Comparison of ENCODE assay signal across 17 cellular contexts in the genomic region with DNA sequence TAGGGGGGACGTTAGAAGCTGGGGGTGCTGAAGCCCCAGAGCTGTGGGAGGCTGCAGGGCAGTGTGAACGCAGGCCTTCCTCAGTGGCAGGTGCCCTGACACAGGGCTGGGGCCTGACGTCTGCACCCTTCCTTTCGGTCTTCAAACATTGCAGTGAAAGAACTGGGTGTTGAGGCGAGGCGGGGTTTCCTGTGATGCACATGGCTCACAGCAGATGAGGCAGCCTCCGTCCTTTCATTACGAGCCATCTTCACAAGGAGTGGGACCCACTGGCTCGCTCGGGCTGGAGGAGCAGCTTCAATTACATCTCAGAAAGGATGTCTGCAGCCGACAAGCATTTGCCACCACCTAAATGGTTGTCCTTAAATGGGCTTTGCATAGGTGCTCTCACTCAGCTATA.
"Had no signal": no experiment of that assay in that cellular context is flagged by ENCODE, and none has a peak within 500 bp of the region (broad histone marks: within the 10 kb centered on the region; RNA-seq: fewer than 3 reads in every experiment).

No MANE protein-coding gene starts in this region.

- H3K36me3 ChIP-seq: lower lobe of right lung, neutrophil, transverse colon had no signal

- DNase-seq: amygdala; body of pancreas; central memory CD4-positive, alpha-beta T cell; cortex of kidney; effector CD4-positive, alpha-beta T cell; foreskin melanocyte; lower lobe of right lung; retina; stimulated activated CD4-positive, alpha-beta T cell treated with anti-CD3 and anti-CD28 coated beads, Interleukin-2, amount 100 ng/mL, for 48 hours; T-helper 17 cell; transverse colon had no signal

- H3K4me3 Mint-ChIP-seq: activated naive CD4-positive, alpha-beta T cell treated with anti-CD3 and anti-CD28 coated beads, Interleukin-2, amount 50 U/mL, for 24 hours; activated T-helper 1 cell treated with anti-CD3 and anti-CD28 coated beads, Interleukin-12 subunit alpha, Interleukin-12 subunit beta, Interleukin-2, Interleukin-4 antibody, amounts not matched to agents 30 ng/mL and 10 ng/mL and 1 ng/mL, durations not matched to agents 14 hours and 24 hours and 36 hours; mesothelial cell of epicardium; T-helper 17 cell; WTC11 had no signal

- H3K9me3 ChIP-seq: body of pancreas, lower lobe of right lung, neutrophil, transverse colon had no signal

- H3K27ac Mint-ChIP-seq: activated naive CD4-positive, alpha-beta T cell treated with anti-CD3 and anti-CD28 coated beads, Interleukin-2, amount 50 U/mL, for 24 hours; activated T-helper 1 cell treated with anti-CD3 and anti-CD28 coated beads, Interleukin-12 subunit alpha, Interleukin-12 subunit beta, Interleukin-2, Interleukin-4 antibody, amounts not matched to agents 30 ng/mL and 10 ng/mL and 1 ng/mL, durations not matched to agents 14 hours and 24 hours and 36 hours; mesothelial cell of epicardium; T-helper 17 cell; WTC11 had no signal

- FAIRE-seq: endothelial cell of umbilical vein had no signal

- H3K4me1 ChIP-seq: body of pancreas, lower lobe of right lung, transverse colon had no signal

- H3K4me1 Mint-ChIP-seq: mesothelial cell of epicardium, WTC11 had no signal

- H3K4me3 ChIP-seq: body of pancreas, lower lobe of right lung, transverse colon had no signal

- H3K27me3 ChIP-seq: body of pancreas had no signal

- H3K36me3 Mint-ChIP-seq: activated naive CD4-positive, alpha-beta T cell treated with anti-CD3 and anti-CD28 coated beads, Interleukin-2, amount 50 U/mL, for 24 hours; mesothelial cell of epicardium had no signal

- H3K27ac ChIP-seq: body of pancreas, lower lobe of right lung, neutrophil, transverse colon had no signal
